In the genomic region with DNA sequence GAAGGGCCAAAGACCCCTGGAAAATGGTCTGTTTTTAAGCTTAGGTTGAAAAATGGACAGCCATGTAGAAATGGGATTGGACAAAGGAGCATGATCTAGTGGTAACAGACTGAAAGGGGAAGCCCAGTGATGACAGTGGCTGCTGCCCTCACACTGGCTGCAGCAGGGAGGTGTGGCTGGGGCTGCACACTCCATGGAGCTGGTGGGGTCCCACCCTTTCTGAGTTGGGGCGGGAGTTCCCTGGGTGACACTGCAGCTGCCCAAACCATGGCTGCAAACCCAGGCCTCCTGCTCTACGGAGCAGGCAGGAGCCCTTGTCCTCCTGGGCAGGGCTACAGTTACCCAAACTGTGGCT, we compare ENCODE assay signal across 18 cellular contexts. TPM values are rescaled to one million over a fixed set of nuclear protein-coding genes. Genes with fewer than 3 reads are reported as not detected.
"Had no signal": no experiment of that assay in that cellular context is flagged by ENCODE, and none has a peak within 500 bp of the region (broad histone marks: within the 10 kb centered on the region; RNA-seq: fewer than 3 reads in every experiment).

No MANE protein-coding gene starts in this region.

- H3K4me3 Mint-ChIP-seq: activated CD4-positive, alpha-beta memory T cell treated with anti-CD3 and anti-CD28 coated beads for 36 hours; activated CD8-positive, alpha-beta memory T cell treated with anti-CD3 and anti-CD28 coated beads, Interleukin-2, amount 10 ng/mL, durations not matched to agents 7 days and 5 days; activated naive CD4-positive, alpha-beta T cell treated with anti-CD3 and anti-CD28 coated beads, Interleukin-2, amount 10 ng/mL, durations not matched to agents 7 days and 5 days; nephron progenitor cell; stimulated activated memory B cell treated with anti-CD40 and anti-IgM and Interleukin-4, amounts not matched to agents 10 μg/mL and 1 μg/mL and 100 μg/mL, for 72 hours had no signal

- H3K4me1 ChIP-seq: ascending aorta, breast epithelium had no signal

- H3K27me3 Mint-ChIP-seq: activated CD4-positive, alpha-beta memory T cell treated with anti-CD3 and anti-CD28 coated beads for 36 hours had no signal

- DNase-seq: activated CD4-positive, alpha-beta memory T cell treated with anti-CD3 and anti-CD28 coated beads for 36 hours; activated CD8-positive, alpha-beta memory T cell treated with anti-CD3 and anti-CD28 coated beads, Interleukin-2, amount 10 ng/mL, durations not matched to agents 7 days and 5 days; activated naive CD4-positive, alpha-beta T cell treated with anti-CD3 and anti-CD28 coated beads, Interleukin-2, amount 10 ng/mL, durations not matched to agents 7 days and 5 days; activated T-cell treated with anti-CD3 and anti-CD28 coated beads, Interleukin-2, amount 50 U/mL, for 1 hour; cerebellar nuclear complex; effector memory CD4-positive, alpha-beta T cell; foreskin keratinocyte; glutamatergic neuron; hypothalamus; kidney; left ventricle myocardium superior; ovary; thyroid gland; WERI-Rb-1 had no signal

- H3K4me3 ChIP-seq: ascending aorta, breast epithelium, ovary, thyroid gland had no signal

- ATAC-seq: activated CD8-positive, alpha-beta memory T cell treated with anti-CD3 and anti-CD28 coated beads, Interleukin-2, amount 10 ng/mL, durations not matched to agents 7 days and 5 days; foreskin keratinocyte; left ventricle myocardium superior; stimulated activated memory B cell treated with anti-CD40 and anti-IgM and Interleukin-4, amounts not matched to agents 10 μg/mL and 1 μg/mL and 100 μg/mL, for 72 hours had no signal

- H3K36me3 ChIP-seq: ascending aorta, breast epithelium, ovary, thyroid gland, WERI-Rb-1 had no signal

- H3K36me3 Mint-ChIP-seq: activated CD4-positive, alpha-beta memory T cell treated with anti-CD3 and anti-CD28 coated beads for 36 hours; activated CD8-positive, alpha-beta memory T cell treated with anti-CD3 and anti-CD28 coated beads, Interleukin-2, amount 10 ng/mL, durations not matched to agents 7 days and 5 days; activated naive CD4-positive, alpha-beta T cell treated with anti-CD3 and anti-CD28 coated beads, Interleukin-2, amount 10 ng/mL, durations not matched to agents 7 days and 5 days; stimulated activated memory B cell treated with anti-CD40 and anti-IgM and Interleukin-4, amounts not matched to agents 10 μg/mL and 1 μg/mL and 100 μg/mL, for 72 hours had no signal

- H3K27ac ChIP-seq: ascending aorta, breast epithelium, foreskin keratinocyte, ovary, thyroid gland, WERI-Rb-1 had no signal

- H3K9me3 ChIP-seq: ascending aorta, breast epithelium, ovary, thyroid gland had no signal

- H3K9me3 Mint-ChIP-seq: activated CD4-positive, alpha-beta memory T cell treated with anti-CD3 and anti-CD28 coated beads for 36 hours; activated naive CD4-positive, alpha-beta T cell treated with anti-CD3 and anti-CD28 coated beads, Interleukin-2, amount 10 ng/mL, durations not matched to agents 7 days and 5 days; nephron progenitor cell; stimulated activated memory B cell treated with anti-CD40 and anti-IgM and Interleukin-4, amounts not matched to agents 10 μg/mL and 1 μg/mL and 100 μg/mL, for 72 hours had no signal

- H3K27ac Mint-ChIP-seq: activated CD4-positive, alpha-beta memory T cell treated with anti-CD3 and anti-CD28 coated beads for 36 hours; activated CD8-positive, alpha-beta memory T cell treated with anti-CD3 and anti-CD28 coated beads, Interleukin-2, amount 10 ng/mL, durations not matched to agents 7 days and 5 days; activated naive CD4-positive, alpha-beta T cell treated with anti-CD3 and anti-CD28 coated beads, Interleukin-2, amount 10 ng/mL, durations not matched to agents 7 days and 5 days; nephron progenitor cell; stimulated activated memory B cell treated with anti-CD40 and anti-IgM and Interleukin-4, amounts not matched to agents 10 μg/mL and 1 μg/mL and 100 μg/mL, for 72 hours had no signal

- H3K4me1 Mint-ChIP-seq: activated CD8-positive, alpha-beta memory T cell treated with anti-CD3 and anti-CD28 coated beads, Interleukin-2, amount 10 ng/mL, durations not matched to agents 7 days and 5 days; activated naive CD4-positive, alpha-beta T cell treated with anti-CD3 and anti-CD28 coated beads, Interleukin-2, amount 10 ng/mL, durations not matched to agents 7 days and 5 days; stimulated activated memory B cell treated with anti-CD40 and anti-IgM and Interleukin-4, amounts not matched to agents 10 μg/mL and 1 μg/mL and 100 μg/mL, for 72 hours had no signal

- H3K27me3 ChIP-seq: ascending aorta, breast epithelium, foreskin keratinocyte, ovary, thyroid gland had no signal

RNA-seq across cellular contexts. Expression of a gene that starts 8.5 kb away (rescaled TPM):
- total RNA-seq: ascending aorta had no signal
